ENCODE assay signal across 9 cellular contexts in genomic region chr12:19382111-19382526, GRCh38. TPM values are rescaled to one million over a fixed set of nuclear protein-coding genes. Genes with fewer than 3 reads are reported as not detected.
A peak's percentile ranks its signal among the peaks of the same experiment; 100 is the strongest.
DNase-seq lines count a peak whose midpoint lies in the region; ATAC-seq and TF ChIP-seq lines count a peak whose summit lies in the region.
"Had no signal": no experiment of that assay in that cellular context is flagged by ENCODE, and none has a peak within 500 bp of the region (broad histone marks: within the 10 kb centered on the region; RNA-seq: fewer than 3 reads in every experiment).

No MANE protein-coding gene starts in this region.

- no peaks in the 10 kb centered on the region for H3K36me3 ChIP-seq in psoas muscle (ENCODE audit: insufficient read depth in 1 of 2, low read depth in 1 of 2)

- H3K4me3 Mint-ChIP-seq in stimulated activated naive CD8-positive, alpha-beta T cell treated with anti-CD3 and anti-CD28 coated beads, Interleukin-15, amount 100 ng/mL, for 72 hours = peak overlapping the region in 1 of 2 donors; percentile 15

- H3K4me1 Mint-ChIP-seq in stimulated activated naive CD8-positive, alpha-beta T cell treated with anti-CD3 and anti-CD28 coated beads, Interleukin-15, amount 100 ng/mL, for 72 hours = peaks cover 13% of the 10 kb centered on the region

- H3K4me1 ChIP-seq in psoas muscle = no peaks in the 10 kb centered on the region

- TF ChIP-seq CTCF in psoas muscle (IDR thresholded peaks at IDR 0.05) = no peak

- intact Hi-C loops in psoas muscle (cut with DNase I) = no loop called here

- DNase-seq in Daoy (ENCODE audit: low read depth) (peak; percentile 88), iris pigment epithelial cell (ENCODE audit: low read depth) (peak; percentile 95), psoas muscle (no peak), DMS79 (lab: John Stamatoyannopoulos, UW) (no peak)
- DNase-seq in activated CD8-positive, alpha-beta memory T cell treated with anti-CD3 and anti-CD28 coated beads, Interleukin-2, amount 50 U/mL, for 4 hours = peak; percentile 47
- DNase-seq in stimulated activated naive CD8-positive, alpha-beta T cell treated with anti-CD3 and anti-CD28 coated beads, Interleukin-15, amount 100 ng/mL, for 72 hours = peak; percentile 39 to 67

- WGBS in psoas muscle, 3 donors = 26 to 31% (median 31%) methylated on average over 4 of the region's 4 CpGs

- H3K27ac Mint-ChIP-seq in stimulated activated naive CD8-positive, alpha-beta T cell treated with anti-CD3 and anti-CD28 coated beads, Interleukin-15, amount 100 ng/mL, for 72 hours = peak overlapping the region in 1 of 2 donors; percentile 76

- no peaks in the 10 kb centered on the region for H3K9me3 ChIP-seq in psoas muscle

- H3K27me3 Mint-ChIP-seq in stimulated activated naive CD8-positive, alpha-beta T cell treated with anti-CD3 and anti-CD28 coated beads, Interleukin-15, amount 100 ng/mL, for 72 hours = no peaks in the 10 kb centered on the region

- ATAC-seq in GM21367 (IDR thresholded peaks at IDR 0.05; ENCODE audit: unreplicated experiment) = peak; percentile 87
- peak; percentile 99 for ATAC-seq in HG03469 (IDR thresholded peaks at IDR 0.05; ENCODE audit: unreplicated experiment)
- peak; percentile 96 for ATAC-seq in stimulated activated naive CD8-positive, alpha-beta T cell treated with anti-CD3 and anti-CD28 coated beads, Interleukin-15, amount 100 ng/mL, for 72 hours
- no peak for ATAC-seq in psoas muscle

- H3K9me3 Mint-ChIP-seq in stimulated activated naive CD8-positive, alpha-beta T cell treated with anti-CD3 and anti-CD28 coated beads, Interleukin-15, amount 100 ng/mL, for 72 hours = no peaks in the 10 kb centered on the region

- no peak overlapping the region for H3K4me3 ChIP-seq in psoas muscle
- H3K4me3 ChIP-seq: lung had no signal

- H3K27me3 ChIP-seq in psoas muscle (ENCODE audit: insufficient read depth in 3 of 3, low read length in 2 of 3) = no peaks in the 10 kb centered on the region

- no peak overlapping the region for H3K27ac ChIP-seq in psoas muscle

RNA-seq across cellular contexts. Expression of gene AEBP2, which starts 57.2 kb away (rescaled TPM):
- 7.1 and 19.1 TPM in 2 replicates for total RNA-seq in Daoy (2014; rRNA removed; shearing (Covaris generic))
- 10 to 100 TPM; 21.6 to 24.6 (median 23.8) TPM for total RNA-seq in psoas muscle
- polyA plus RNA-seq in psoas muscle = 10 to 100 TPM in 1 of 3 donors, 1 to 10 TPM in 2; 5.3 to 14.1 (median 6.7) TPM

Comparison
In these comparisons a context has a peak if more than half of its experiments do, and no peak if none do; other contexts are left out.
1. DNase-seq: peak in Daoy (single experiment), activated CD8-positive, alpha-beta memory T cell treated with anti-CD3 and anti-CD28 coated beads, Interleukin-2, amount 50 U/mL, for 4 hours (single experiment), iris pigment epithelial cell (single experiment) and stimulated activated naive CD8-positive, alpha-beta T cell treated with anti-CD3 and anti-CD28 coated beads, Interleukin-15, amount 100 ng/mL, for 72 hours (2 of 2); none in psoas muscle (0 of 2) and DMS79 (single experiment).
2. ATAC-seq: peak in GM21367 (single experiment), HG03469 (single experiment) and stimulated activated naive CD8-positive, alpha-beta T cell treated with anti-CD3 and anti-CD28 coated beads, Interleukin-15, amount 100 ng/mL, for 72 hours (single experiment); none in psoas muscle (0 of 4).